Comparison of ENCODE assay signal across 3 cellular contexts in the genomic region with DNA sequence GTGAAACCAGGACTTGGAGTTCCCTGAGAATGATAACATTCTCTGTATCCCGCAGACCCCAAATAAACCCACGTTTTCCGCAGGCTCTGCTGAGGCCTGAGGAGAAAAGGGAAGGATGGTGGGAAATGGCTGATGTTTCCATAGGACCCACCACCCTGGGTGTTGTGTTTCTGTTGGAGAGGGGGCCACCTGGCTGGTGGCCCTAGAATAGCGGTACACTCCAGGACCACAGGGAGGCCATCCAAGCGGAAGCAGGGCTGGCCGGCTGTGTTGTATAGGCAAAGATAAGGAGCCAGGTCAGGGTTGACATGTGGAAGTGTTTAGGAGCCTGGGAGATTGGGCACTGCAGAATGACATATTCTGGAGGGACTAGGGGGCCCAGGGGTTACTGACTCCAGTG.
TF ChIP-seq lines count a peak whose summit lies in the region.

No MANE protein-coding gene starts in this region.

TF ChIP-seq in GM23338, 12 proteins besides CTCF, POLR2A, EP300 and RAD21 (continues in another document):
- TF ChIP-seq ZNF331 (CRISPR knock-in tag; IDR thresholded peaks at IDR 0.05; ENCODE audit: low read depth) (no peak), POLR2AphosphoS5 (IDR thresholded peaks at IDR 0.05; ENCODE audit: low read depth) (no peak), STAT1 (IDR thresholded peaks at IDR 0.05; ENCODE audit: unreplicated experiment) (no peak), ZNF114 (CRISPR knock-in tag; IDR thresholded peaks at IDR 0.05) (no peak), CREB1 (CRISPR knock-in tag; IDR thresholded peaks at IDR 0.05; ENCODE audit: low read depth) (no peak), NANOG (IDR thresholded peaks at IDR 0.05; ENCODE audit: borderline replicate concordance) (no peak), JUNB (IDR thresholded peaks at IDR 0.05; ENCODE audit: unreplicated experiment) (no peak)
- TF ChIP-seq, protein P1, sequence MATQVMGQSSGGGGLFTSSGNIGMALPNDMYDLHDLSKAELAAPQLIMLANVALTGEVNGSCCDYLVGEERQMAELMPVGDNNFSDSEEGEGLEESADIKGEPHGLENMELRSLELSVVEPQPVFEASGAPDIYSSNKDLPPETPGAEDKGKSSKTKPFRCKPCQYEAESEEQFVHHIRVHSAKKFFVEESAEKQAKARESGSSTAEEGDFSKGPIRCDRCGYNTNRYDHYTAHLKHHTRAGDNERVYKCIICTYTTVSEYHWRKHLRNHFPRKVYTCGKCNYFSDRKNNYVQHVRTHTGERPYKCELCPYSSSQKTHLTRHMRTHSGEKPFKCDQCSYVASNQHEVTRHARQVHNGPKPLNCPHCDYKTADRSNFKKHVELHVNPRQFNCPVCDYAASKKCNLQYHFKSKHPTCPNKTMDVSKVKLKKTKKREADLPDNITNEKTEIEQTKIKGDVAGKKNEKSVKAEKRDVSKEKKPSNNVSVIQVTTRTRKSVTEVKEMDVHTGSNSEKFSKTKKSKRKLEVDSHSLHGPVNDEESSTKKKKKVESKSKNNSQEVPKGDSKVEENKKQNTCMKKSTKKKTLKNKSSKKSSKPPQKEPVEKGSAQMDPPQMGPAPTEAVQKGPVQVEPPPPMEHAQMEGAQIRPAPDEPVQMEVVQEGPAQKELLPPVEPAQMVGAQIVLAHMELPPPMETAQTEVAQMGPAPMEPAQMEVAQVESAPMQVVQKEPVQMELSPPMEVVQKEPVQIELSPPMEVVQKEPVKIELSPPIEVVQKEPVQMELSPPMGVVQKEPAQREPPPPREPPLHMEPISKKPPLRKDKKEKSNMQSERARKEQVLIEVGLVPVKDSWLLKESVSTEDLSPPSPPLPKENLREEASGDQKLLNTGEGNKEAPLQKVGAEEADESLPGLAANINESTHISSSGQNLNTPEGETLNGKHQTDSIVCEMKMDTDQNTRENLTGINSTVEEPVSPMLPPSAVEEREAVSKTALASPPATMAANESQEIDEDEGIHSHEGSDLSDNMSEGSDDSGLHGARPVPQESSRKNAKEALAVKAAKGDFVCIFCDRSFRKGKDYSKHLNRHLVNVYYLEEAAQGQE (IDR thresholded peaks at IDR 0.05; ENCODE audit: unreplicated experiment): no peak

TF ChIP-seq in HEK293, 187 proteins besides CTCF, POLR2A, EP300 and RAD21:
- TF ChIP-seq ZIC2 (tag by site-specific recombination; IDR thresholded peaks at IDR 0.05): peak; percentile 51
- no peak for TF ChIP-seq ZNF18 (tag by site-specific recombination; IDR thresholded peaks at IDR 0.05)
- no peak for TF ChIP-seq ZNF548 (tag by site-specific recombination; IDR thresholded peaks at IDR 0.05)

TF ChIP-seq in H1, 55 proteins besides CTCF, POLR2A, EP300 and RAD21 (continued from another document):
- TF ChIP-seq, protein P2, sequence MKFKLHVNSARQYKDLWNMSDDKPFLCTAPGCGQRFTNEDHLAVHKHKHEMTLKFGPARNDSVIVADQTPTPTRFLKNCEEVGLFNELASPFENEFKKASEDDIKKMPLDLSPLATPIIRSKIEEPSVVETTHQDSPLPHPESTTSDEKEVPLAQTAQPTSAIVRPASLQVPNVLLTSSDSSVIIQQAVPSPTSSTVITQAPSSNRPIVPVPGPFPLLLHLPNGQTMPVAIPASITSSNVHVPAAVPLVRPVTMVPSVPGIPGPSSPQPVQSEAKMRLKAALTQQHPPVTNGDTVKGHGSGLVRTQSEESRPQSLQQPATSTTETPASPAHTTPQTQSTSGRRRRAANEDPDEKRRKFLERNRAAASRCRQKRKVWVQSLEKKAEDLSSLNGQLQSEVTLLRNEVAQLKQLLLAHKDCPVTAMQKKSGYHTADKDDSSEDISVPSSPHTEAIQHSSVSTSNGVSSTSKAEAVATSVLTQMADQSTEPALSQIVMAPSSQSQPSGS (IDR thresholded peaks at IDR 0.05; ENCODE audit: low read length): no peak
- TF ChIP-seq USF2 (IDR thresholded peaks at IDR 0.05; ENCODE audit: low read length) (no peak), JUN (IDR thresholded peaks at IDR 0.05; ENCODE audit: low read depth, low read length) (no peak), KDM1A (IDR thresholded peaks at IDR 0.05; ENCODE audit: borderline replicate concordance, low read length) (no peak), FOSL1 (IDR thresholded peaks at IDR 0.05; ENCODE audit: insufficient read depth, low read depth, low read length) (no peak), CEBPB (IDR thresholded peaks at IDR 0.05; ENCODE audit: low read depth, low read length) (no peak), CHD2 (IDR thresholded peaks at IDR 0.05; ENCODE audit: low read length) (no peak), SRF (IDR thresholded peaks at IDR 0.05; ENCODE audit: low read depth, low read length) (no peak), RXRA (IDR thresholded peaks at IDR 0.05; ENCODE audit: insufficient read depth, low read depth, low read length) (no peak), NANOG (IDR thresholded peaks at IDR 0.05; ENCODE audit: insufficient read depth, low read depth, low read length, poor library complexity, severe bottlenecking) (no peak), TBP (IDR thresholded peaks at IDR 0.05; ENCODE audit: low read depth, low read length) (no peak), CTBP2 (IDR thresholded peaks at IDR 0.05; ENCODE audit: borderline replicate concordance, insufficient read depth, insufficient read length, low read length) (no peak), SP2 (IDR thresholded peaks at IDR 0.05; ENCODE audit: low read length) (no peak), HDAC2 (IDR thresholded peaks at IDR 0.05; ENCODE audit: borderline replicate concordance in 1 of 2, low read depth in 2 of 2, low read length in 2 of 2) (no peak), NRF1 (IDR thresholded peaks at IDR 0.05; ENCODE audit: low read depth, low read length) (no peak)
- TF ChIP-seq, protein P3, sequence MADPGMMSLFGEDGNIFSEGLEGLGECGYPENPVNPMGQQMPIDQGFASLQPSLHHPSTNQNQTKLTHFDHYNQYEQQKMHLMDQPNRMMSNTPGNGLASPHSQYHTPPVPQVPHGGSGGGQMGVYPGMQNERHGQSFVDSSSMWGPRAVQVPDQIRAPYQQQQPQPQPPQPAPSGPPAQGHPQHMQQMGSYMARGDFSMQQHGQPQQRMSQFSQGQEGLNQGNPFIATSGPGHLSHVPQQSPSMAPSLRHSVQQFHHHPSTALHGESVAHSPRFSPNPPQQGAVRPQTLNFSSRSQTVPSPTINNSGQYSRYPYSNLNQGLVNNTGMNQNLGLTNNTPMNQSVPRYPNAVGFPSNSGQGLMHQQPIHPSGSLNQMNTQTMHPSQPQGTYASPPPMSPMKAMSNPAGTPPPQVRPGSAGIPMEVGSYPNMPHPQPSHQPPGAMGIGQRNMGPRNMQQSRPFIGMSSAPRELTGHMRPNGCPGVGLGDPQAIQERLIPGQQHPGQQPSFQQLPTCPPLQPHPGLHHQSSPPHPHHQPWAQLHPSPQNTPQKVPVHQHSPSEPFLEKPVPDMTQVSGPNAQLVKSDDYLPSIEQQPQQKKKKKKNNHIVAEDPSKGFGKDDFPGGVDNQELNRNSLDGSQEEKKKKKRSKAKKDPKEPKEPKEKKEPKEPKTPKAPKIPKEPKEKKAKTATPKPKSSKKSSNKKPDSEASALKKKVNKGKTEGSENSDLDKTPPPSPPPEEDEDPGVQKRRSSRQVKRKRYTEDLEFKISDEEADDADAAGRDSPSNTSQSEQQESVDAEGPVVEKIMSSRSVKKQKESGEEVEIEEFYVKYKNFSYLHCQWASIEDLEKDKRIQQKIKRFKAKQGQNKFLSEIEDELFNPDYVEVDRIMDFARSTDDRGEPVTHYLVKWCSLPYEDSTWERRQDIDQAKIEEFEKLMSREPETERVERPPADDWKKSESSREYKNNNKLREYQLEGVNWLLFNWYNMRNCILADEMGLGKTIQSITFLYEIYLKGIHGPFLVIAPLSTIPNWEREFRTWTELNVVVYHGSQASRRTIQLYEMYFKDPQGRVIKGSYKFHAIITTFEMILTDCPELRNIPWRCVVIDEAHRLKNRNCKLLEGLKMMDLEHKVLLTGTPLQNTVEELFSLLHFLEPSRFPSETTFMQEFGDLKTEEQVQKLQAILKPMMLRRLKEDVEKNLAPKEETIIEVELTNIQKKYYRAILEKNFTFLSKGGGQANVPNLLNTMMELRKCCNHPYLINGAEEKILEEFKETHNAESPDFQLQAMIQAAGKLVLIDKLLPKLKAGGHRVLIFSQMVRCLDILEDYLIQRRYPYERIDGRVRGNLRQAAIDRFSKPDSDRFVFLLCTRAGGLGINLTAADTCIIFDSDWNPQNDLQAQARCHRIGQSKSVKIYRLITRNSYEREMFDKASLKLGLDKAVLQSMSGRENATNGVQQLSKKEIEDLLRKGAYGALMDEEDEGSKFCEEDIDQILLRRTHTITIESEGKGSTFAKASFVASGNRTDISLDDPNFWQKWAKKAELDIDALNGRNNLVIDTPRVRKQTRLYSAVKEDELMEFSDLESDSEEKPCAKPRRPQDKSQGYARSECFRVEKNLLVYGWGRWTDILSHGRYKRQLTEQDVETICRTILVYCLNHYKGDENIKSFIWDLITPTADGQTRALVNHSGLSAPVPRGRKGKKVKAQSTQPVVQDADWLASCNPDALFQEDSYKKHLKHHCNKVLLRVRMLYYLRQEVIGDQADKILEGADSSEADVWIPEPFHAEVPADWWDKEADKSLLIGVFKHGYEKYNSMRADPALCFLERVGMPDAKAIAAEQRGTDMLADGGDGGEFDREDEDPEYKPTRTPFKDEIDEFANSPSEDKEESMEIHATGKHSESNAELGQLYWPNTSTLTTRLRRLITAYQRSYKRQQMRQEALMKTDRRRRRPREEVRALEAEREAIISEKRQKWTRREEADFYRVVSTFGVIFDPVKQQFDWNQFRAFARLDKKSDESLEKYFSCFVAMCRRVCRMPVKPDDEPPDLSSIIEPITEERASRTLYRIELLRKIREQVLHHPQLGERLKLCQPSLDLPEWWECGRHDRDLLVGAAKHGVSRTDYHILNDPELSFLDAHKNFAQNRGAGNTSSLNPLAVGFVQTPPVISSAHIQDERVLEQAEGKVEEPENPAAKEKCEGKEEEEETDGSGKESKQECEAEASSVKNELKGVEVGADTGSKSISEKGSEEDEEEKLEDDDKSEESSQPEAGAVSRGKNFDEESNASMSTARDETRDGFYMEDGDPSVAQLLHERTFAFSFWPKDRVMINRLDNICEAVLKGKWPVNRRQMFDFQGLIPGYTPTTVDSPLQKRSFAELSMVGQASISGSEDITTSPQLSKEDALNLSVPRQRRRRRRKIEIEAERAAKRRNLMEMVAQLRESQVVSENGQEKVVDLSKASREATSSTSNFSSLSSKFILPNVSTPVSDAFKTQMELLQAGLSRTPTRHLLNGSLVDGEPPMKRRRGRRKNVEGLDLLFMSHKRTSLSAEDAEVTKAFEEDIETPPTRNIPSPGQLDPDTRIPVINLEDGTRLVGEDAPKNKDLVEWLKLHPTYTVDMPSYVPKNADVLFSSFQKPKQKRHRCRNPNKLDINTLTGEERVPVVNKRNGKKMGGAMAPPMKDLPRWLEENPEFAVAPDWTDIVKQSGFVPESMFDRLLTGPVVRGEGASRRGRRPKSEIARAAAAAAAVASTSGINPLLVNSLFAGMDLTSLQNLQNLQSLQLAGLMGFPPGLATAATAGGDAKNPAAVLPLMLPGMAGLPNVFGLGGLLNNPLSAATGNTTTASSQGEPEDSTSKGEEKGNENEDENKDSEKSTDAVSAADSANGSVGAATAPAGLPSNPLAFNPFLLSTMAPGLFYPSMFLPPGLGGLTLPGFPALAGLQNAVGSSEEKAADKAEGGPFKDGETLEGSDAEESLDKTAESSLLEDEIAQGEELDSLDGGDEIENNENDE (IDR thresholded peaks at IDR 0.05; ENCODE audit: insufficient replicate concordance, low read length): no peak
